1 cellular context compared by ENCODE assay signal in the genomic region with DNA sequence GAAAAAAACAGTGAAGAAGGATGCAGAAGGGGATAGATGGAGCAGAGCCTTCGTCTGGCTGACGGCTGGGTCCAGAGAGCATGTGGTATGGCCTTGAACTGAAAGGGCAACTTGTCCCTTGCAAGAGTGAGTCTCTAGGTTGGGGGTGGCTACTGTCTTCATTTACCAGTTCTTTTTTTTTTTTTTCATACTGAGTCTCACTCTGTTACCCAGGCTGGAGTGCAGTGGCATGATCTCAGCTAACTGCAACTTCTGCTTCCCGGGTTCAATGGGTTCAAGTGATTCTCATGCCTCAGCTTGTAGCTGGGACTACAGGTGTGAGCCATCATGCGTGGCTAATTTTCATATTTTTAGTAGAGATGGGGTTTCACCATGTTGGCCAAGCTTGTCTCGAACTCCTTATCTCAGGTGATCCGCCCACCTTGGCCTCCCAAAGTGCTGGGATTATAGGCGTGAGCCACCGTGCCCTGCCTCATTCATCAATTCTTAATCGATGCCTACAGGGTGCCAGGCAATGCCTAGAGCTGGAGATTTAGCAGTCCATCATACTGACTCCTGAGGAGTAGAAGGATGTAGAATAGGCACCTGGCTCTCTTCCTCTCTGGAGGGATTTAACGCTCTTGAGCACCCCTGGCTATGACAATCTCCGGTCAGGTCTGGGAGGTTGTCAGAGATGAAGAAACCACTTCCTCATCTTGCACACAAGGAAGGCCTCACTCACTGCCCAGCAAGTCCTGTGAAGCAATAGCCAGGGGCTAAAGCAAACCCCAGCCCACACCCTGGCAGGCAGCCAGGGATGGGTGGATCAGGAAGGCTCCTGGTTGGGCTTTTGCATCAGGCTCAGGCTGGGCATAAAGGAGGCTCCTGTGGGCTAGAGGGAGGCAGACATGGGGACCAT.
TF ChIP-seq lines count a peak whose summit lies in the region.

A gene with protein sequence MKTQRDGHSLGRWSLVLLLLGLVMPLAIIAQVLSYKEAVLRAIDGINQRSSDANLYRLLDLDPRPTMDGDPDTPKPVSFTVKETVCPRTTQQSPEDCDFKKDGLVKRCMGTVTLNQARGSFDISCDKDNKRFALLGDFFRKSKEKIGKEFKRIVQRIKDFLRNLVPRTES (plus strand): TSS at position 880 of the 898 bp plus-strand sequence. CDS start 17 bp downstream, at position 897.

TF ChIP-seq in SK-N-SH, 30 proteins besides CTCF, POLR2A, EP300 and RAD21 (continued from another document):
- TF ChIP-seq, protein P1, sequence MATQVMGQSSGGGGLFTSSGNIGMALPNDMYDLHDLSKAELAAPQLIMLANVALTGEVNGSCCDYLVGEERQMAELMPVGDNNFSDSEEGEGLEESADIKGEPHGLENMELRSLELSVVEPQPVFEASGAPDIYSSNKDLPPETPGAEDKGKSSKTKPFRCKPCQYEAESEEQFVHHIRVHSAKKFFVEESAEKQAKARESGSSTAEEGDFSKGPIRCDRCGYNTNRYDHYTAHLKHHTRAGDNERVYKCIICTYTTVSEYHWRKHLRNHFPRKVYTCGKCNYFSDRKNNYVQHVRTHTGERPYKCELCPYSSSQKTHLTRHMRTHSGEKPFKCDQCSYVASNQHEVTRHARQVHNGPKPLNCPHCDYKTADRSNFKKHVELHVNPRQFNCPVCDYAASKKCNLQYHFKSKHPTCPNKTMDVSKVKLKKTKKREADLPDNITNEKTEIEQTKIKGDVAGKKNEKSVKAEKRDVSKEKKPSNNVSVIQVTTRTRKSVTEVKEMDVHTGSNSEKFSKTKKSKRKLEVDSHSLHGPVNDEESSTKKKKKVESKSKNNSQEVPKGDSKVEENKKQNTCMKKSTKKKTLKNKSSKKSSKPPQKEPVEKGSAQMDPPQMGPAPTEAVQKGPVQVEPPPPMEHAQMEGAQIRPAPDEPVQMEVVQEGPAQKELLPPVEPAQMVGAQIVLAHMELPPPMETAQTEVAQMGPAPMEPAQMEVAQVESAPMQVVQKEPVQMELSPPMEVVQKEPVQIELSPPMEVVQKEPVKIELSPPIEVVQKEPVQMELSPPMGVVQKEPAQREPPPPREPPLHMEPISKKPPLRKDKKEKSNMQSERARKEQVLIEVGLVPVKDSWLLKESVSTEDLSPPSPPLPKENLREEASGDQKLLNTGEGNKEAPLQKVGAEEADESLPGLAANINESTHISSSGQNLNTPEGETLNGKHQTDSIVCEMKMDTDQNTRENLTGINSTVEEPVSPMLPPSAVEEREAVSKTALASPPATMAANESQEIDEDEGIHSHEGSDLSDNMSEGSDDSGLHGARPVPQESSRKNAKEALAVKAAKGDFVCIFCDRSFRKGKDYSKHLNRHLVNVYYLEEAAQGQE (IDR thresholded peaks at IDR 0.05; ENCODE audit: low read depth, low read length), result no peak
- TF ChIP-seq, protein P2, sequence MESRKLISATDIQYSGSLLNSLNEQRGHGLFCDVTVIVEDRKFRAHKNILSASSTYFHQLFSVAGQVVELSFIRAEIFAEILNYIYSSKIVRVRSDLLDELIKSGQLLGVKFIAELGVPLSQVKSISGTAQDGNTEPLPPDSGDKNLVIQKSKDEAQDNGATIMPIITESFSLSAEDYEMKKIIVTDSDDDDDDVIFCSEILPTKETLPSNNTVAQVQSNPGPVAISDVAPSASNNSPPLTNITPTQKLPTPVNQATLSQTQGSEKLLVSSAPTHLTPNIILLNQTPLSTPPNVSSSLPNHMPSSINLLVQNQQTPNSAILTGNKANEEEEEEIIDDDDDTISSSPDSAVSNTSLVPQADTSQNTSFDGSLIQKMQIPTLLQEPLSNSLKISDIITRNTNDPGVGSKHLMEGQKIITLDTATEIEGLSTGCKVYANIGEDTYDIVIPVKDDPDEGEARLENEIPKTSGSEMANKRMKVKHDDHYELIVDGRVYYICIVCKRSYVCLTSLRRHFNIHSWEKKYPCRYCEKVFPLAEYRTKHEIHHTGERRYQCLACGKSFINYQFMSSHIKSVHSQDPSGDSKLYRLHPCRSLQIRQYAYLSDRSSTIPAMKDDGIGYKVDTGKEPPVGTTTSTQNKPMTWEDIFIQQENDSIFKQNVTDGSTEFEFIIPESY (IDR thresholded peaks at IDR 0.05; ENCODE audit: borderline replicate concordance, low read depth), result no peak
- TF ChIP-seq, protein P3, sequence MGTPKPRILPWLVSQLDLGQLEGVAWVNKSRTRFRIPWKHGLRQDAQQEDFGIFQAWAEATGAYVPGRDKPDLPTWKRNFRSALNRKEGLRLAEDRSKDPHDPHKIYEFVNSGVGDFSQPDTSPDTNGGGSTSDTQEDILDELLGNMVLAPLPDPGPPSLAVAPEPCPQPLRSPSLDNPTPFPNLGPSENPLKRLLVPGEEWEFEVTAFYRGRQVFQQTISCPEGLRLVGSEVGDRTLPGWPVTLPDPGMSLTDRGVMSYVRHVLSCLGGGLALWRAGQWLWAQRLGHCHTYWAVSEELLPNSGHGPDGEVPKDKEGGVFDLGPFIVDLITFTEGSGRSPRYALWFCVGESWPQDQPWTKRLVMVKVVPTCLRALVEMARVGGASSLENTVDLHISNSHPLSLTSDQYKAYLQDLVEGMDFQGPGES (IDR thresholded peaks at IDR 0.05; ENCODE audit: low read depth, low read length), result no peak
- no peak for TF ChIP-seq RXRA (IDR thresholded peaks at IDR 0.05; ENCODE audit: borderline replicate concordance, low read depth)
- no peak for TF ChIP-seq TEAD4 (IDR thresholded peaks at IDR 0.05; ENCODE audit: borderline replicate concordance, insufficient read depth)
- no peak for TF ChIP-seq YY1 (IDR thresholded peaks at IDR 0.05; ENCODE audit: low read depth)
TF ChIP-seq in SK-N-SH: peak in this region for 0.
